In the genomic region with DNA sequence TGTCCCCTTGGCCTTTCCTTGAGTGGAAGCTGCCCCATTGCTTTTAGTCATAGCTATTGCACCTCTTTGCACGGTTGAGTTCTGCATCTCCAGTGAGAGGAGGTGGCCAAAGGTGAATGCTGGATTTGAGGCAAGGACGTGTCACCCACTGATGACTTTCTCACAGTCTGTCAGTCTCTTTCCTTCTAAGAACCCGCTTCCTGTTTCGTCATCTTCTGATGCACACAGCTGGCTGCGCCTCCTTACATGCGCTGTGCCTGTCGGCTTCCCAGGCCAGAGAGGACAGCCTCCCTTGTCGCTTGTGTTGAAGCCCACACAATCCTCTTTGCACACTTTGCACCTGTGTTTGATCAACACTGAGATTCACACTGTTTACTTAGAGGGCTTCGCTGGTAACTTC, we compare ENCODE assay signal across 8 cellular contexts. TPM values are rescaled to one million over a fixed set of nuclear protein-coding genes. Genes with fewer than 3 reads are reported as not detected.
DNase-seq lines count a peak whose midpoint lies in the region.

No MANE protein-coding gene starts in this region.

- H3K27ac Mint-ChIP-seq in CD8-positive, alpha-beta memory T cell: peak overlapping the region; percentile 93 to 100 (median 99)

- H3K4me1 ChIP-seq in CD8-positive, alpha-beta memory T cell (ENCODE audit: insufficient read depth, low read length): peaks cover 22% of the 10 kb centered on the region

- no peaks in the 10 kb centered on the region for H3K27me3 ChIP-seq in CD8-positive, alpha-beta memory T cell (ENCODE audit: insufficient read depth, low read length, poor library complexity, severe bottlenecking)

- no peaks in the 10 kb centered on the region for H3K9me3 ChIP-seq in CD8-positive, alpha-beta memory T cell (ENCODE audit: low read length)

- H3K9me3 Mint-ChIP-seq in CD8-positive, alpha-beta memory T cell: no peaks in the 10 kb centered on the region

- H3K36me3 Mint-ChIP-seq in CD8-positive, alpha-beta memory T cell: peaks cover 4 to 78% (median 31%) of the 10 kb centered on the region in 3 donors

- peak overlapping the region; percentile 68 for H3K27ac ChIP-seq in CD8-positive, alpha-beta memory T cell (ENCODE audit: low read depth, low read length)

- POLR2A ChIA-PET in CD8-positive, alpha-beta memory T cell (lab: Charles Lee): interaction anchor here (0.8 to 2.2 kb wide), 2 partner anchors 18 to 22 kb away, joined by 3 to 12 read pairs; no protein-coding TSS in a partner anchor

- CTCF ChIA-PET in CD8-positive, alpha-beta memory T cell (lab: Charles Lee): interaction anchor here (1.0 to 1.5 kb wide), 4 partner anchors 8 to 233 kb away, joined by 3 to 11 read pairs (median 6); no protein-coding TSS in a partner anchor

- H3K27me3 Mint-ChIP-seq in CD8-positive, alpha-beta memory T cell: peaks cover 0 to 2% of the 10 kb centered on the region in 2 donors

- H3K36me3 ChIP-seq in CD8-positive, alpha-beta memory T cell (ENCODE audit: insufficient read depth, low read length): peaks cover 34% of the 10 kb centered on the region

- H3K4me3 ChIP-seq in CD8-positive, alpha-beta memory T cell (ENCODE audit: low read length): no peak overlapping the region

- peaks cover 36 to 60% (median 47%) of the 10 kb centered on the region in 3 donors for H3K4me1 Mint-ChIP-seq in CD8-positive, alpha-beta memory T cell

- peak overlapping the region; percentile 7 to 86 (median 72) for H3K4me3 Mint-ChIP-seq in CD8-positive, alpha-beta memory T cell

- DNase-seq in CD8-positive, alpha-beta memory T cell: peak; percentile 78 to 92 (median 87)
- DNase-seq in SIG-M5 (lab: John Stamatoyannopoulos, UW): peak; percentile 38
- peak; percentile 61 for DNase-seq in activated gamma-delta T cell treated with anti-CD3 and anti-CD28 coated beads, Interleukin-2, amount 50 U/mL, for 16 hours (ENCODE audit: low read depth)
- DNase-seq in stimulated activated CD4-positive, alpha-beta T cell treated with anti-CD3 and anti-CD28 coated beads, Interleukin-12 subunit alpha, Interleukin-12 subunit beta, amount 100 ng/mL, for 4 hours: peak; percentile 57
- no peak for DNase-seq in NCI-H748 treated with DMSO at 0.1 percent for 48 hours (lab: John Stamatoyannopoulos, UW)
- DNase-seq in epidermal melanocyte (ENCODE audit: insufficient read length, low spot score): no peak
- no peak for DNase-seq in midbrain (lab: John Stamatoyannopoulos, UW)
- no peak for DNase-seq in retina

RNA-seq across cellular contexts. Expression of a gene that starts 41.8 kb away (rescaled TPM):
- total RNA-seq in CD8-positive, alpha-beta memory T cell: 10 to 100 TPM; 10.4 to 15.5 TPM
- 13.2 TPM for polyA plus RNA-seq in CD8-positive, alpha-beta memory T cell

RNA-seq across cellular contexts. Expression of a gene that starts 53.3 kb away (rescaled TPM):
- total RNA-seq in CD8-positive, alpha-beta memory T cell: 10 to 100 TPM; 50.0 to 54.7 TPM
- polyA plus RNA-seq in CD8-positive, alpha-beta memory T cell: 45.1 TPM

Comparison
In these comparisons a context has a peak if more than half of its experiments do, and no peak if none do; other contexts are left out.
1. DNase-seq: peak in CD8-positive, alpha-beta memory T cell (5 of 5), SIG-M5 (single experiment), activated gamma-delta T cell treated with anti-CD3 and anti-CD28 coated beads, Interleukin-2, amount 50 U/mL, for 16 hours (single experiment) and stimulated activated CD4-positive, alpha-beta T cell treated with anti-CD3 and anti-CD28 coated beads, Interleukin-12 subunit alpha, Interleukin-12 subunit beta, amount 100 ng/mL, for 4 hours (single experiment); none in NCI-H748 treated with DMSO at 0.1 percent for 48 hours (single experiment), epidermal melanocyte (single experiment), midbrain (single experiment) and retina (single experiment).